Comparison of ENCODE assay signal across 9 cellular contexts in the genomic region with DNA sequence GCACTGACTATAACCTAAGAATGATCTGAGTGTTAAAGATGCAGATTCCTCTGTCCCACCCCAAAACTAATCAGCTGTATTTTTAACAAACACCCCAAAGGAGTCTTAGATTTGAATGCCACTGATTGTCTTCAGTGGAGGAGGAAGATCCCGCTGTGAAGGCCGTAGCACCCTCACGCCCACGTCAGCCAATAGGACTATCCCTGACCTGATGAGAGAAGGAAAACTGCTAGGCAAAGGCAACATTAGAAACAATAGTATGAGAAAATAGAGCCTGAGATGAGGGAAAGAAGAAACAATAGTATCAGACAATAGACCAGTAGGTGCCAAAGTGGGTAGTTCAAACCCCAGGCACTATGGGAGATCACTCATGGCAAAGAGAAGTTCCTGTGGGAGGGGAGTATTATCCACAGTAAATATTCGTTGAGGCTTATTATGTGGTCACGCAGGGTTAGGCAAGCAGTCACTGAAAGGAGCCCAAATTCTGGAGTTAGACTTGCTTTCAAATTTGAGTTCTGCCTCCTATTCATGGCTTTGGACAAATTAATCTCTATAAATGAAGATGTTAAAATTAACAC.
DNase-seq lines count a peak whose midpoint lies in the region; ATAC-seq and TF ChIP-seq lines count a peak whose summit lies in the region.
"Had no signal": no experiment of that assay in that cellular context is flagged by ENCODE, and none has a peak within 500 bp of the region (broad histone marks: within the 10 kb centered on the region; RNA-seq: fewer than 3 reads in every experiment).

No MANE protein-coding gene starts in this region.

- peak overlapping the region; percentile 95 for H3K4me3 ChIP-seq in retinal pigment epithelial cell (ENCODE audit: low read length)

- DNase-seq in RWPE1 (ENCODE audit: low spot score) (no peak), erythroblast (lab: John Stamatoyannopoulos, UW) (no peak), retinal pigment epithelial cell (ENCODE audit: low read depth) (no peak), GM20000 (ENCODE audit: low spot score) (no peak)
- DNase-seq: kidney glomerular epithelial cell had no signal

- POLR2A ChIA-PET in RWPE1 (lab: Yijun Ruan, JAX; ENCODE audit: low non-redundant PET) = interaction anchor here (0.5 kb wide), 1 partner anchor 163 kb away, joined by 15 read pairs; no protein-coding TSS in a partner anchor

- in situ Hi-C loops in GM18951 (cut with MboI; ENCODE audit: low sequenced_read_pairs, unreplicated experiment) = no loop called here

- CTCF ChIA-PET in RWPE1 (lab: Yijun Ruan, JAX) = no interaction called here

- no peak for TF ChIP-seq CTCF in RWPE1 (conservative IDR thresholded peaks at IDR 0.05; ENCODE audit: low read depth)
- TF ChIP-seq CTCF in retinal pigment epithelial cell (conservative IDR thresholded peaks at IDR 0.05; ENCODE audit: low read depth, low read length) = no peak
- no peak for TF ChIP-seq CTCF in GM20000 (IDR thresholded peaks at IDR 0.05; ENCODE audit: extremely low read depth, missing control alignments)

- TF ChIP-seq POLR2A in GM18951 (IDR thresholded peaks at IDR 0.05; ENCODE audit: extremely low read depth, insufficient read depth, insufficient read length) (peak; percentile 15), erythroblast (IDR thresholded peaks at IDR 0.05; ENCODE audit: low read length) (peak; percentile 44)

- no peak for ATAC-seq in GM18511 (IDR thresholded peaks at IDR 0.05; ENCODE audit: unreplicated experiment)
- no peak for ATAC-seq in HG02970 (IDR thresholded peaks at IDR 0.05; ENCODE audit: low FRiP score, unreplicated experiment)
- no peak for ATAC-seq in HG02571 (IDR thresholded peaks at IDR 0.05; ENCODE audit: unreplicated experiment)

- peak overlapping the region; percentile 71 for H3K27ac ChIP-seq in RWPE1
